In the genomic region with DNA sequence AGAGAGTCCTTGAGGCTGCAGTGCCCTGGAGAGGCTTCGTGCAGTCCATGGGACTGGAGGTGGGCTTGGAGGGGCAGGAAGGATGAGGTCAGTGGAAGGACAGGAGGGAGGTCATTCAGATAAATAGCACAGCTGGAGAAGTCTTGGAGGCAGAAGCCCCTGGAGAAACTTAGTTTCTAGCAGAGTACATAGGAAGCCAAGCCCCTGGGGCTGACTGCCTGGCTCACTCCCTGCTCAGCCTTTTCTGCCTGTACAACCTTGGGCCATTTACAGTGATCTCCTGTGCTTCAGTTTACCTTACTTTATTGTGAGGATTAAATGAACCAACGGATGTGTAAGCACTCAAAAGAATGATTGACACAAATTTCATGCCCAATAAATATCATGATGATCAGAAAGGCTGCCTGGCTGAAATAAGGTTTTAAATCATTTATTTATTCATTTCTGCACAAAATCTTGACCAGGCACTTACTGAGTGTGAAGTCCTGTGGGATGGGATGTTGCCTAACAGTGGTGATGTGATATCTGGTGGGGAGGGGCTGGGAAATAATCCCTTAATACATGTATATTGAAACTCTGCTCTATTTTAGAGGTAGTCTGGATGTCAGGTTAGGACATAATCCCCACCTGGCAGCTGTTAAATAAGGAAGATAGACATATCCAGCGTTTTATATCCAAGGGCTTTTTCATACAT, we compare ENCODE assay signal across 18 cellular contexts. TPM values are rescaled to one million over a fixed set of nuclear protein-coding genes. Genes with fewer than 3 reads are reported as not detected.
"Had no signal": no experiment of that assay in that cellular context is flagged by ENCODE, and none has a peak within 500 bp of the region (broad histone marks: within the 10 kb centered on the region; RNA-seq: fewer than 3 reads in every experiment).

No MANE protein-coding gene starts in this region.

- H3K27me3 Mint-ChIP-seq: progenitor cell of endocrine pancreas had no signal

- H3K9me3 ChIP-seq: adrenal gland, breast epithelium, gastroesophageal sphincter, tibial nerve had no signal

- H3K36me3 ChIP-seq: adrenal gland, breast epithelium, esophagus muscularis mucosa, gastroesophageal sphincter, lower lobe of right lung, tibial nerve, WERI-Rb-1 had no signal

- H3K27me3 ChIP-seq: adrenal gland, breast epithelium, esophagus muscularis mucosa, gastroesophageal sphincter, tibial nerve had no signal

- H3K4me3 Mint-ChIP-seq: activated T-helper 1 cell treated with anti-CD3 and anti-CD28 coated beads, Interleukin-12 subunit alpha, Interleukin-12 subunit beta, Interleukin-2, Interleukin-4 antibody, amounts not matched to agents 30 ng/mL and 10 ng/mL and 1 ng/mL, durations not matched to agents 14 hours and 24 hours and 36 hours had no signal

- ATAC-seq: activated naive CD4-positive, alpha-beta T cell treated with anti-CD3 and anti-CD28 coated beads, Interleukin-2, amount 50 U/mL, for 72 hours; gastroesophageal sphincter; lower lobe of right lung; stimulated activated naive CD8-positive, alpha-beta T cell treated with anti-CD3 and anti-CD28 coated beads, Interleukin-15, Interleukin-2, amounts not matched to agents 100 U/mL and 50 U/mL, for 24 hours had no signal

- H3K9me3 Mint-ChIP-seq: activated T-helper 1 cell treated with anti-CD3 and anti-CD28 coated beads, Interleukin-12 subunit alpha, Interleukin-12 subunit beta, Interleukin-2, Interleukin-4 antibody, amounts not matched to agents 30 ng/mL and 10 ng/mL and 1 ng/mL, durations not matched to agents 14 hours and 24 hours and 36 hours had no signal

- H3K27ac Mint-ChIP-seq: activated T-helper 1 cell treated with anti-CD3 and anti-CD28 coated beads, Interleukin-12 subunit alpha, Interleukin-12 subunit beta, Interleukin-2, Interleukin-4 antibody, amounts not matched to agents 30 ng/mL and 10 ng/mL and 1 ng/mL, durations not matched to agents 14 hours and 24 hours and 36 hours; progenitor cell of endocrine pancreas had no signal

- H3K4me1 ChIP-seq: adrenal gland, breast epithelium, gastroesophageal sphincter, lower lobe of right lung, tibial nerve had no signal

- H3K36me3 Mint-ChIP-seq: activated naive CD4-positive, alpha-beta T cell treated with anti-CD3 and anti-CD28 coated beads, Interleukin-2, amount 50 U/mL, for 72 hours had no signal

- H3K4me3 ChIP-seq: adrenal gland, breast epithelium, esophagus muscularis mucosa, gastroesophageal sphincter, lower lobe of right lung, tibial nerve had no signal

- DNase-seq: activated CD4-positive, alpha-beta T cell treated with anti-CD3 and anti-CD28 coated beads, Interleukin-2, amount 50 U/mL, for 4 hours; activated gamma-delta T cell treated with Interleukin-2 at 50 U/mL for 16 hours; activated T-cell treated with anti-CD3 and anti-CD28 coated beads for 4 hours; adrenal gland; effector CD4-positive, alpha-beta T cell; lower lobe of right lung; stimulated activated naive CD8-positive, alpha-beta T cell treated with anti-CD3 and anti-CD28 coated beads, Interleukin-15, Interleukin-2, amounts not matched to agents 100 U/mL and 50 U/mL, for 24 hours; WERI-Rb-1 had no signal

- H3K27ac ChIP-seq: adrenal gland, breast epithelium, esophagus muscularis mucosa, gastroesophageal sphincter, lower lobe of right lung, tibial nerve, WERI-Rb-1 had no signal

RNA-seq across cellular contexts. Expression of gene PLEKHG7, which starts 54.3 kb away (rescaled TPM):
- total RNA-seq: activated naive CD4-positive, alpha-beta T cell treated with anti-CD3 and anti-CD28 coated beads, Interleukin-2, amount 50 U/mL, for 72 hours; activated T-helper 1 cell treated with anti-CD3 and anti-CD28 coated beads, Interleukin-12 subunit alpha, Interleukin-12 subunit beta, Interleukin-2, Interleukin-4 antibody, amounts not matched to agents 30 ng/mL and 10 ng/mL and 1 ng/mL, durations not matched to agents 14 hours and 24 hours and 36 hours; adrenal gland; cerebellum; esophagus muscularis mucosa; gastroesophageal sphincter; T-helper 2 cell treated with Interferon-gamma antibody and Interleukin-4, amounts not matched to agents 100 ng/mL and 5 ng/mL, for 36 hours had no signal
- polyA plus RNA-seq: adrenal gland, neural cell had no signal
